16 cellular contexts compared by ENCODE assay signal in genomic region chr1:40401427-40402201, GRCh38. TPM values are rescaled to one million over a fixed set of nuclear protein-coding genes. Genes with fewer than 3 reads are reported as not detected.
DNase-seq lines count a peak whose midpoint lies in the region; ATAC-seq and TF ChIP-seq lines count a peak whose summit lies in the region.
"Had no signal": no experiment of that assay in that cellular context is flagged by ENCODE, and none has a peak within 500 bp of the region (broad histone marks: within the 10 kb centered on the region; RNA-seq: fewer than 3 reads in every experiment).

No MANE protein-coding gene starts in this region.

- H3K4me2 ChIP-seq in mammary epithelial cell (ENCODE audit: insufficient read depth, low read depth, low read length), result no peak overlapping the region
- H3K4me2 ChIP-seq: SK-N-SH had no signal

- TF ChIP-seq EP300 in esophagus muscularis mucosa (IDR thresholded peaks at IDR 0.05), result no peak

- intact Hi-C loops in activated T-helper 2 cell treated with anti-CD3 and anti-CD28 coated beads, Interferon-gamma antibody, Interleukin-2, Interleukin-4, amounts not matched to agents 10 μg/mL and 5 μg/mL and 100 μg/mL, durations not matched to agents 14 hours and 24 hours and 36 hours (cut with micrococcal nuclease), result loop anchor here (5.0 kb wide), 1 partner anchor 239 kb away; the partner anchor contains the start of gene RLF
- intact Hi-C loops in spleen (cut with DNase I; ENCODE audit: low total_unique reads) (no loop called here), mammary epithelial cell (cut with micrococcal nuclease) (no loop called here), esophagus muscularis mucosa (cut with DNase I) (loop anchor here (5.0 kb wide), 1 partner anchor 59 kb away; no protein-coding TSS in a partner anchor)

- BruUV-seq in mammary epithelial cell (replicated peaks; lab: Mats Ljungman, UMichigan), result no TSS peak

- POLR2A ChIA-PET in HEK293T (lab: Yijun Ruan, JAX), result no interaction called here

- H4K20me1 ChIP-seq in mammary epithelial cell (ENCODE audit: insufficient read depth, low read length), result no peaks in the 10 kb centered on the region

- no peak for DNase-seq in activated CD8-positive, alpha-beta memory T cell treated with anti-CD3 and anti-CD28 coated beads, Interleukin-2, amount 10 ng/mL, durations not matched to agents 7 days and 5 days
- DNase-seq in activated CD8-positive, alpha-beta memory T cell treated with anti-CD3 and anti-CD28 coated beads, Interleukin-2, amount 50 U/mL, for 4 hours, result no peak
- no peak for DNase-seq in activated T-helper 2 cell treated with anti-CD3 and anti-CD28 coated beads, Interferon-gamma antibody, Interleukin-2, Interleukin-4, amounts not matched to agents 10 μg/mL and 5 μg/mL and 100 μg/mL, durations not matched to agents 14 hours and 24 hours and 36 hours (ENCODE audit: low spot score)
- DNase-seq in spleen, result no peak
- DNase-seq in mammary epithelial cell, result no peak
- no peak for DNase-seq in esophagus muscularis mucosa (ENCODE audit: extremely low spot score)
- DNase-seq in HEK293T (ENCODE audit: extremely low spot score), result no peak
- DNase-seq: activated CD4-positive, alpha-beta T cell treated with anti-CD3 and anti-CD28 coated beads for 1 hour; gastrocnemius medialis; NCI-H446; SK-N-SH; stimulated activated naive CD4-positive, alpha-beta T cell had no signal

- no peaks in the 10 kb centered on the region for H3K9me3 ChIP-seq in spleen
- H3K9me3 ChIP-seq in mammary epithelial cell (replicated peaks; ENCODE audit: insufficient read depth, low read length), result no peaks in the 10 kb centered on the region
- no peaks in the 10 kb centered on the region for H3K9me3 ChIP-seq in esophagus muscularis mucosa
- H3K9me3 ChIP-seq: gastrocnemius medialis, SK-N-SH, vagina had no signal

- TF ChIP-seq CTCF in spleen (IDR thresholded peaks at IDR 0.05 in 8 of 11, conservative IDR thresholded peaks at IDR 0.05 in 3 of 11) (no peak), mammary epithelial cell (conservative IDR thresholded peaks at IDR 0.05 in 1 of 2, IDR thresholded peaks at IDR 0.05 in 1 of 2; ENCODE audit: extremely low read depth in 1 of 2, insufficient read depth in 1 of 2, low read depth in 1 of 2, low read length in 2 of 2) (no peak), esophagus muscularis mucosa (IDR thresholded peaks at IDR 0.05) (no peak)

- H3K36me3 ChIP-seq in spleen (peaks cover 0 to 45% (median 3%) of the 10 kb centered on the region in 6 donors), mammary epithelial cell (ENCODE audit: insufficient read depth, low read length) (no peaks in the 10 kb centered on the region), esophagus muscularis mucosa (no peaks in the 10 kb centered on the region)
- H3K36me3 ChIP-seq: gastrocnemius medialis, vagina had no signal

- no peaks in the 10 kb centered on the region for H3K9me3 Mint-ChIP-seq in activated CD8-positive, alpha-beta memory T cell treated with anti-CD3 and anti-CD28 coated beads, Interleukin-2, amount 10 ng/mL, durations not matched to agents 7 days and 5 days (ENCODE audit: low read depth)
- no peaks in the 10 kb centered on the region for H3K9me3 Mint-ChIP-seq in IgD-negative memory B cell
- peaks cover 4% of the 10 kb centered on the region for H3K9me3 Mint-ChIP-seq in activated T-helper 2 cell treated with anti-CD3 and anti-CD28 coated beads, Interferon-gamma antibody, Interleukin-2, Interleukin-4, amounts not matched to agents 10 μg/mL and 5 μg/mL and 100 μg/mL, durations not matched to agents 14 hours and 24 hours and 36 hours

- TF ChIP-seq POLR2A in spleen (IDR thresholded peaks at IDR 0.05), result no peak
- no peak for TF ChIP-seq POLR2A in esophagus muscularis mucosa (IDR thresholded peaks at IDR 0.05; ENCODE audit: low read depth)

- in situ Hi-C loops in mammary epithelial cell (cut with MboI; ENCODE audit: low sequenced_read_pairs in 2 of 2), result no loop called here

- peaks cover 34% of the 10 kb centered on the region for H3K36me3 Mint-ChIP-seq in activated CD8-positive, alpha-beta memory T cell treated with anti-CD3 and anti-CD28 coated beads, Interleukin-2, amount 10 ng/mL, durations not matched to agents 7 days and 5 days
- peaks cover 9% of the 10 kb centered on the region for H3K36me3 Mint-ChIP-seq in IgD-negative memory B cell
- H3K36me3 Mint-ChIP-seq in activated T-helper 2 cell treated with anti-CD3 and anti-CD28 coated beads, Interferon-gamma antibody, Interleukin-2, Interleukin-4, amounts not matched to agents 10 μg/mL and 5 μg/mL and 100 μg/mL, durations not matched to agents 14 hours and 24 hours and 36 hours (ENCODE audit: low read depth), result peaks cover 66% of the 10 kb centered on the region

- H3K4me3 Mint-ChIP-seq in activated CD8-positive, alpha-beta memory T cell treated with anti-CD3 and anti-CD28 coated beads, Interleukin-2, amount 10 ng/mL, durations not matched to agents 7 days and 5 days, result no peak overlapping the region
- H3K4me3 Mint-ChIP-seq in IgD-negative memory B cell, result peak overlapping the region; percentile 48 to 86 (median 83)
- H3K4me3 Mint-ChIP-seq in activated T-helper 2 cell treated with anti-CD3 and anti-CD28 coated beads, Interferon-gamma antibody, Interleukin-2, Interleukin-4, amounts not matched to agents 10 μg/mL and 5 μg/mL and 100 μg/mL, durations not matched to agents 14 hours and 24 hours and 36 hours (ENCODE audit: low read depth), result no peak overlapping the region

- peak overlapping the region; percentile 82 for H3K27ac Mint-ChIP-seq in activated CD8-positive, alpha-beta memory T cell treated with anti-CD3 and anti-CD28 coated beads, Interleukin-2, amount 10 ng/mL, durations not matched to agents 7 days and 5 days
- peak overlapping the region; percentile 61 to 96 (median 96) for H3K27ac Mint-ChIP-seq in IgD-negative memory B cell
- peak overlapping the region; percentile 83 for H3K27ac Mint-ChIP-seq in activated T-helper 2 cell treated with anti-CD3 and anti-CD28 coated beads, Interferon-gamma antibody, Interleukin-2, Interleukin-4, amounts not matched to agents 10 μg/mL and 5 μg/mL and 100 μg/mL, durations not matched to agents 14 hours and 24 hours and 36 hours

- peaks cover 73% of the 10 kb centered on the region for H3K4me1 Mint-ChIP-seq in activated CD8-positive, alpha-beta memory T cell treated with anti-CD3 and anti-CD28 coated beads, Interleukin-2, amount 10 ng/mL, durations not matched to agents 7 days and 5 days
- peaks cover 53 to 73% (median 68%) of the 10 kb centered on the region in 3 donors for H3K4me1 Mint-ChIP-seq in IgD-negative memory B cell
- H3K4me1 Mint-ChIP-seq in activated T-helper 2 cell treated with anti-CD3 and anti-CD28 coated beads, Interferon-gamma antibody, Interleukin-2, Interleukin-4, amounts not matched to agents 10 μg/mL and 5 μg/mL and 100 μg/mL, durations not matched to agents 14 hours and 24 hours and 36 hours (ENCODE audit: low read depth), result peaks cover 69% of the 10 kb centered on the region

- no peaks in the 10 kb centered on the region for H3K27me3 Mint-ChIP-seq in activated CD8-positive, alpha-beta memory T cell treated with anti-CD3 and anti-CD28 coated beads, Interleukin-2, amount 10 ng/mL, durations not matched to agents 7 days and 5 days
- no peaks in the 10 kb centered on the region for H3K27me3 Mint-ChIP-seq in IgD-negative memory B cell
- H3K27me3 Mint-ChIP-seq in activated T-helper 2 cell treated with anti-CD3 and anti-CD28 coated beads, Interferon-gamma antibody, Interleukin-2, Interleukin-4, amounts not matched to agents 10 μg/mL and 5 μg/mL and 100 μg/mL, durations not matched to agents 14 hours and 24 hours and 36 hours (ENCODE audit: low read depth), result no peaks in the 10 kb centered on the region

- no peak overlapping the region for H2AFZ ChIP-seq in mammary epithelial cell (ENCODE audit: low read depth, low read length)

- CTCF ChIA-PET in activated CD8-positive, alpha-beta memory T cell treated with anti-CD3 and anti-CD28 coated beads, Interleukin-2, amount 10 ng/mL, durations not matched to agents 7 days and 5 days (lab: Charles Lee), result interaction anchor here (1.1 to 3.2 kb wide), 6 partner anchors 10 to 145 kb away, joined by 3 to 15 read pairs (median 6); no protein-coding TSS in a partner anchor
- CTCF ChIA-PET in mammary epithelial cell (lab: Charles Lee; ENCODE audit: low non-redundant PET) (no interaction called here), HEK293T (lab: Yijun Ruan, JAX) (interaction anchor here (0.6 kb wide), 1 partner anchor 223 kb away, joined by 4 read pairs; no protein-coding TSS in a partner anchor)

- whole genome bisulfite sequencing in spleen, 5 donors, result 52 to 62% (median 58%) methylated on average over 8 of the region's 8 CpGs
- 81% methylated on average over 8 of the region's 8 CpGs for WGBS in mammary epithelial cell (ENCODE audit: low coverage, missing lambda C conversion rate)
- WGBS in esophagus muscularis mucosa, result 78% methylated on average over 8 of the region's 8 CpGs

- no peak overlapping the region for H3K9ac ChIP-seq in mammary epithelial cell (ENCODE audit: insufficient read depth, low read length)
- H3K9ac ChIP-seq: SK-N-SH had no signal

- dilution Hi-C loops in mammary epithelial cell (cut with HindIII; ENCODE audit: low sequenced_read_pairs), result no loop called here

- H3K27ac ChIP-seq in spleen, result peak overlapping the region; percentile 23 to 100 (median 98)
- H3K27ac ChIP-seq in mammary epithelial cell (ENCODE audit: insufficient read depth, low read depth, low read length), result no peak overlapping the region
- H3K27ac ChIP-seq in esophagus muscularis mucosa (replicated peaks in 1 of 4), result no peak overlapping the region
- H3K27ac ChIP-seq: gastrocnemius medialis, vagina had no signal

- no peaks in the 10 kb centered on the region for H3K27me3 ChIP-seq in spleen (replicated peaks in 1 of 7)
- no peaks in the 10 kb centered on the region for H3K27me3 ChIP-seq in mammary epithelial cell (ENCODE audit: insufficient read depth, low read length)
- no peaks in the 10 kb centered on the region for H3K27me3 ChIP-seq in esophagus muscularis mucosa
- H3K27me3 ChIP-seq: gastrocnemius medialis, vagina had no signal

- peaks cover 42% of the 10 kb centered on the region for H3K79me2 ChIP-seq in mammary epithelial cell (ENCODE audit: insufficient read depth, low read length)

- H3K4me1 ChIP-seq in spleen (peaks cover 54 to 98% (median 93%) of the 10 kb centered on the region in 6 donors), mammary epithelial cell (ENCODE audit: insufficient read depth, low read length) (no peaks in the 10 kb centered on the region), esophagus muscularis mucosa (peaks cover 0 to 19% (median 7%) of the 10 kb centered on the region in 4 donors)

- no peak for ATAC-seq in activated CD8-positive, alpha-beta memory T cell treated with anti-CD3 and anti-CD28 coated beads, Interleukin-2, amount 10 ng/mL, durations not matched to agents 7 days and 5 days
- ATAC-seq: gastrocnemius medialis, HCT116, sciatic nerve had no signal

- H3K4me3 ChIP-seq in spleen (peak overlapping the region in 1 of 8 donors; percentile 42), mammary epithelial cell (replicated peaks in 1 of 3; ENCODE audit: insufficient read depth in 1 of 3, low read depth in 2 of 3, low read length in 3 of 3) (no peak overlapping the region), esophagus muscularis mucosa (no peak overlapping the region)
- H3K4me3 ChIP-seq: gastrocnemius medialis, vagina had no signal

RNA-seq across cellular contexts. Expression of gene SMAP2, which starts 28.1 kb away (rescaled TPM):
- total RNA-seq in activated CD8-positive, alpha-beta memory T cell treated with anti-CD3 and anti-CD28 coated beads, Interleukin-2, amount 10 ng/mL, durations not matched to agents 7 days and 5 days, result 100 to 1,000 TPM; 116 to 145 TPM
- polyA plus RNA-seq in IgD-negative memory B cell (624 TPM), spleen (100 to 1,000 TPM; 135 to 196 (median 148) TPM), mammary epithelial cell (17.2 TPM)
- total RNA-seq in activated T-helper 2 cell treated with anti-CD3 and anti-CD28 coated beads, Interferon-gamma antibody, Interleukin-2, Interleukin-4, amounts not matched to agents 10 μg/mL and 5 μg/mL and 100 μg/mL, durations not matched to agents 14 hours and 24 hours and 36 hours, result 185 and 186 TPM in 2 replicates
- total RNA-seq in spleen (100 to 1,000 TPM; 120 to 435 (median 252) TPM), mammary epithelial cell (10 to 100 TPM; 17.5 to 20.5 TPM), esophagus muscularis mucosa (10 to 100 TPM; 20.7 to 39.3 (median 29.2) TPM)
- polyA minus RNA-seq in mammary epithelial cell, result 39.2 TPM

RNA-seq across cellular contexts. Expression of gene ZFP69B, which starts 48.7 kb away (rescaled TPM):
- total RNA-seq in activated CD8-positive, alpha-beta memory T cell treated with anti-CD3 and anti-CD28 coated beads, Interleukin-2, amount 10 ng/mL, durations not matched to agents 7 days and 5 days, result 1 to 10 TPM; 3.8 to 5.1 TPM
- polyA plus RNA-seq in IgD-negative memory B cell (0.95 TPM), spleen (1 to 10 TPM in 1 of 3 donors, under 1 TPM in 2; 0.80 to 1.0 (median 0.96) TPM), mammary epithelial cell (2.9 TPM)
- 4.7 and 5.4 TPM in 2 replicates for total RNA-seq in activated T-helper 2 cell treated with anti-CD3 and anti-CD28 coated beads, Interferon-gamma antibody, Interleukin-2, Interleukin-4, amounts not matched to agents 10 μg/mL and 5 μg/mL and 100 μg/mL, durations not matched to agents 14 hours and 24 hours and 36 hours
- total RNA-seq in spleen (1 to 10 TPM; 1.9 to 5.0 (median 2.6) TPM), mammary epithelial cell (10 to 100 TPM in 1 of 2 donors, 1 to 10 TPM in 1; 6.7 to 10.1 TPM), esophagus muscularis mucosa (under 1 TPM; 0.66 to 0.91 (median 0.79) TPM)
- polyA minus RNA-seq in mammary epithelial cell, result not detected

Comparison
In these comparisons a context has a peak if more than half of its experiments do, and no peak if none do; other contexts are left out.
1. H3K4me3 Mint-ChIP-seq: peak in IgD-negative memory B cell (4 of 4); none in activated CD8-positive, alpha-beta memory T cell treated with anti-CD3 and anti-CD28 coated beads, Interleukin-2, amount 10 ng/mL, durations not matched to agents 7 days and 5 days (single experiment) and activated T-helper 2 cell treated with anti-CD3 and anti-CD28 coated beads, Interferon-gamma antibody, Interleukin-2, Interleukin-4, amounts not matched to agents 10 μg/mL and 5 μg/mL and 100 μg/mL, durations not matched to agents 14 hours and 24 hours and 36 hours (single experiment).
2. H3K27ac ChIP-seq: peak in spleen (8 of 8); none in mammary epithelial cell (single experiment) and esophagus muscularis mucosa (0 of 4).
3. intact Hi-C loops: an anchor here in activated T-helper 2 cell treated with anti-CD3 and anti-CD28 coated beads, Interferon-gamma antibody, Interleukin-2, Interleukin-4, amounts not matched to agents 10 μg/mL and 5 μg/mL and 100 μg/mL, durations not matched to agents 14 hours and 24 hours and 36 hours (5.0 kb wide) and esophagus muscularis mucosa (5.0 kb wide); none called in spleen and mammary epithelial cell.
4. Peak in every context shown above with its lines, with median percentiles within 50 percentile points of each other: H3K27ac Mint-ChIP-seq.